ENCODE assay signal across 10 cellular contexts in genomic region chr17:7018331-7018964, GRCh38. TPM values are rescaled to one million over a fixed set of nuclear protein-coding genes. Genes with fewer than 3 reads are reported as not detected.
A peak's percentile ranks its signal among the peaks of the same experiment; 100 is the strongest.
DNase-seq lines count a peak whose midpoint lies in the region; ATAC-seq and TF ChIP-seq lines count a peak whose summit lies in the region.
"Had no signal": no experiment of that assay in that cellular context is flagged by ENCODE, and none has a peak within 500 bp of the region (broad histone marks: within the 10 kb centered on the region; RNA-seq: fewer than 3 reads in every experiment).

No MANE protein-coding gene starts in this region.

- no peak for DNase-seq in Panc1 (ENCODE audit: low read depth, low spot score)
- DNase-seq in colonic mucosa, result peak; percentile 29
- no peak for DNase-seq in thoracic aorta (ENCODE audit: low spot score)
- DNase-seq in NCI-H2081 treated with DMSO at 0.1 percent for 48 hours (lab: John Stamatoyannopoulos, UW), result no peak
- no peak for DNase-seq in DMS53 treated with DMSO at 0.1 percent for 48 hours (lab: John Stamatoyannopoulos, UW; ENCODE audit: unreplicated experiment)
- no peak for DNase-seq in effector memory CD8-positive, alpha-beta T cell
- DNase-seq: activated CD4-positive, alpha-beta T cell treated with anti-CD3 and anti-CD28 coated beads for 1 hour had no signal

- H3K9me3 ChIP-seq in Panc1 (ENCODE audit: control insufficient read depth, insufficient read depth, low read depth, low read length) (no peaks in the 10 kb centered on the region), colonic mucosa (no peaks in the 10 kb centered on the region), mucosa of stomach (ENCODE audit: control insufficient read depth, low read length) (no peaks in the 10 kb centered on the region), thoracic aorta (no peaks in the 10 kb centered on the region)

- H3K4me3 Mint-ChIP-seq in effector memory CD8-positive, alpha-beta T cell, result peak overlapping the region in 1 of 2 donors; percentile 56

- H3K27me3 ChIP-seq in Panc1 (ENCODE audit: control insufficient read depth, insufficient read depth, low read length), result no peaks in the 10 kb centered on the region
- H3K27me3 ChIP-seq in colonic mucosa, result no peaks in the 10 kb centered on the region
- peaks cover 19% of the 10 kb centered on the region for H3K27me3 ChIP-seq in mucosa of stomach (ENCODE audit: control insufficient read depth, insufficient read depth, low read length)
- H3K27me3 ChIP-seq in thoracic aorta (replicated peaks; ENCODE audit: insufficient read depth), result peaks cover 11% of the 10 kb centered on the region

- CTCF ChIA-PET in Panc1 (lab: Charles Lee), result no interaction called here

- H3K36me3 Mint-ChIP-seq in effector memory CD8-positive, alpha-beta T cell (ENCODE audit: insufficient read depth), result peaks cover 46% of the 10 kb centered on the region

- H3K9ac ChIP-seq in colonic mucosa (ENCODE audit: low read depth in 2 of 2, low read length in 2 of 2) (peak overlapping the region; percentile 56 to 76), mucosa of stomach (ENCODE audit: low read length) (peak overlapping the region; percentile 71)

- no peak overlapping the region for H3K27ac Mint-ChIP-seq in effector memory CD8-positive, alpha-beta T cell

- POLR2A ChIA-PET in Panc1 (lab: Charles Lee), result no interaction called here

- H3K27ac ChIP-seq in Panc1 (ENCODE audit: low read length), result peak overlapping the region; percentile 54; the same call in 1 of the 2 replicates
- H3K27ac ChIP-seq in colonic mucosa, result peak overlapping the region; percentile 57
- H3K27ac ChIP-seq in thoracic aorta, result peak overlapping the region; percentile 91 to 97

- intact Hi-C loops in Panc1 (cut with micrococcal nuclease; ENCODE audit: unreplicated experiment), result no loop called here
- intact Hi-C loops in colonic mucosa (cut with DNase I), result no loop called here

- H3K9me3 Mint-ChIP-seq in effector memory CD8-positive, alpha-beta T cell, result no peaks in the 10 kb centered on the region

- no peak for ATAC-seq in Panc1
- no peak for ATAC-seq in thoracic aorta (ENCODE audit: insufficient number of reproducible peaks, low FRiP score, low read depth)
- ATAC-seq in HG03378 (IDR thresholded peaks at IDR 0.05; ENCODE audit: unreplicated experiment), result no peak
- ATAC-seq in effector memory CD8-positive, alpha-beta T cell (replicated peaks), result no peak
- ATAC-seq: stimulated activated naive CD8-positive, alpha-beta T cell treated with anti-CD3 and anti-CD28 coated beads, Interleukin-15, Interleukin-2, amounts not matched to agents 100 U/mL and 50 U/mL, for 24 hours had no signal

- H3K4me1 Mint-ChIP-seq in effector memory CD8-positive, alpha-beta T cell (ENCODE audit: low read depth in 2 of 2), result peaks cover 59 to 67% of the 10 kb centered on the region in 2 donors

- BruUV-seq in Panc1 (replicated peaks; lab: Mats Ljungman, UMichigan), result no TSS peak

- peaks cover 9% of the 10 kb centered on the region; the same call in 1 of the 2 replicates for H3K36me3 ChIP-seq in Panc1 (ENCODE audit: control insufficient read depth, insufficient read depth, low read length)
- no peaks in the 10 kb centered on the region for H3K36me3 ChIP-seq in colonic mucosa
- no peaks in the 10 kb centered on the region for H3K36me3 ChIP-seq in mucosa of stomach (ENCODE audit: control insufficient read depth, insufficient read depth, low read length)
- no peaks in the 10 kb centered on the region for H3K36me3 ChIP-seq in thoracic aorta

- no peak for TF ChIP-seq CTCF in Panc1 (IDR thresholded peaks at IDR 0.05)
- TF ChIP-seq CTCF in colonic mucosa (IDR thresholded peaks at IDR 0.05), result no peak
- TF ChIP-seq CTCF in thoracic aorta (IDR thresholded peaks at IDR 0.05), result no peak

- no peaks in the 10 kb centered on the region for H3K27me3 Mint-ChIP-seq in effector memory CD8-positive, alpha-beta T cell

- H3K4me3 ChIP-seq in Panc1 (ENCODE audit: low read depth in 2 of 2, low read length in 2 of 2) (no peak overlapping the region), colonic mucosa (peak overlapping the region; percentile 30), mucosa of stomach (ENCODE audit: low read length) (no peak overlapping the region), thoracic aorta (peak overlapping the region; percentile 90)

- in situ Hi-C loops in Panc1 (cut with HindIII; ENCODE audit: low pct_unique_long_range_greater_than_20kb, low sequenced_read_pairs), result no loop called here

- H3K4me1 ChIP-seq in Panc1 (ENCODE audit: control insufficient read depth, insufficient read depth, low read length) (peaks cover 29% of the 10 kb centered on the region), colonic mucosa (no peaks in the 10 kb centered on the region), mucosa of stomach (ENCODE audit: control insufficient read depth, insufficient read depth, low read length) (peaks cover 31% of the 10 kb centered on the region), thoracic aorta (ENCODE audit: control insufficient read depth in 1 of 2, low read depth in 2 of 2) (peaks cover 17 to 68% of the 10 kb centered on the region in 2 donors)

RNA-seq across cellular contexts. Expression of gene BCL6B, which starts 4.4 kb away (rescaled TPM):
- total RNA-seq in Panc1 (2021; ENCODE audit: unreplicated experiment) (0.18 TPM), colonic mucosa (1 to 10 TPM in 1 of 2 donors, under 1 TPM in 1; 0.89 to 7.3 TPM), thoracic aorta (1 to 10 TPM in 1 of 2 donors, under 1 TPM in 1; 0.95 to 5.7 TPM)
- polyA plus RNA-seq in Panc1 (2012; ENCODE audit: insufficient read length), result 0.18 TPM

RNA-seq across cellular contexts. Expression of gene RNASEK, which starts 6.0 kb away (rescaled TPM):
- 196 TPM for total RNA-seq in Panc1 (2021; ENCODE audit: unreplicated experiment)
- 255 TPM for polyA plus RNA-seq in Panc1 (2012; ENCODE audit: insufficient read length)
- total RNA-seq in colonic mucosa, result 100 to 1,000 TPM; 190 to 204 TPM
- total RNA-seq in thoracic aorta, result 100 to 1,000 TPM in 1 of 2 donors, 10 to 100 TPM in 1; 99.5 to 164 TPM

RNA-seq across cellular contexts. Expression of gene SLC16A13, which starts 17.4 kb away (rescaled TPM):
- total RNA-seq in Panc1 (2021; ENCODE audit: unreplicated experiment) (13.1 TPM), colonic mucosa (10 to 100 TPM; 11.0 to 13.9 TPM), thoracic aorta (under 1 TPM in 1 of 2 donors, not detected in 1; 0.56 TPM)
- polyA plus RNA-seq in Panc1 (2012; ENCODE audit: insufficient read length), result 10.7 TPM

RNA-seq across cellular contexts. Expression of gene ALOX12, which starts 22.6 kb away (rescaled TPM):
- total RNA-seq in Panc1 (2021; ENCODE audit: unreplicated experiment), result not detected
- polyA plus RNA-seq in Panc1 (2012; ENCODE audit: insufficient read length), result 1.4 TPM
- total RNA-seq in colonic mucosa, result 1 to 10 TPM in 1 of 2 donors, not detected in 1; 2.0 TPM
- not detected for total RNA-seq in thoracic aorta

RNA-seq across cellular contexts. Expression of gene SLC16A11, which starts 25.4 kb away (rescaled TPM):
- total RNA-seq in Panc1 (2021; ENCODE audit: unreplicated experiment) (not detected), colonic mucosa (under 1 TPM; 0.22 to 0.40 TPM), thoracic aorta (under 1 TPM in 1 of 2 donors, not detected in 1; 0.27 TPM)
- 0.62 TPM for polyA plus RNA-seq in Panc1 (2012; ENCODE audit: insufficient read length)

Comparison
In these comparisons a context has a peak if more than half of its experiments do, and no peak if none do; other contexts are left out.
1. H3K4me3 ChIP-seq: peak in colonic mucosa (single experiment) and thoracic aorta (single experiment); none in Panc1 (0 of 2) and mucosa of stomach (single experiment).
2. Peak in every context shown above with its lines, with median percentiles within 50 percentile points of each other: H3K27ac ChIP-seq.